8 cellular contexts compared by ENCODE assay signal in the genomic region with DNA sequence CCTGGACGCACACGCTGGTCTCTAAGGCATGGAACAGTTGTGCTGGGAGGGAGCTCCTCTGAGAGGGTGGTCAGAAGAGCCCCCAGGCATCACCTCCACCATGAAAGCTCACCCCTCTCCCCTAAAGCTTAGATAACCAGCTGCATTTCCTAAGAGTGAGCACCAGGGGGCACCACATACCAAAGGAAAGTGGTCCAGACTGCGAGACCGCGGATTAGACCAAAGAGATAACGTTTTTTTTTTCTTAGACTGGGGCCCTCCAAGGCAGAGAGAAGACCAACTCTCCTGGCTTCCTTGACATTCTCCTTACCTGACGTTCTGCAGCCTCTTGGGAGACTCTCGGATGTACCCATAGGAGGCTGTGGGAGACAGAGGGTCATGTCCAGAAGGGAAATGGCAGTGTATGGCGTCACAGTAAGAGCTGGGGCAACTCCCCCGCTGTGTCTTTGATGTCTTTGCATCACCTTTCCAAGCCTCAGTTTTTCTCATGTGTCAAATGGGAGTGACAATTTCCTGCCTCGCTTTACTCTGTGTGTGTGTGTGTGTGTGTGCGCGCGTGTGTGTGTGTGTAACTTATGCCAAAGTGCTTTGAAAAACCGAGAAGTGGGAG. TPM values are rescaled to one million over a fixed set of nuclear protein-coding genes. Genes with fewer than 3 reads are reported as not detected.
DNase-seq lines count a peak whose midpoint lies in the region; ATAC-seq, FAIRE-seq and TF ChIP-seq lines count a peak whose summit lies in the region.

No MANE protein-coding gene starts in this region.

- POLR2A ChIA-PET in AG04449 (lab: Yijun Ruan, JAX), result interaction anchor here (1.0 kb wide), 1 partner anchor 195 kb away, joined by 3 read pairs; no protein-coding TSS in a partner anchor

- H3K4me3 Mint-ChIP-seq in memory B cell, result peak overlapping the region; percentile 46

- no peak overlapping the region for H3K4me3 ChIP-seq in AG04449 (ENCODE audit: low read depth, low read length)

- no peaks in the 10 kb centered on the region for H3K9me3 Mint-ChIP-seq in memory B cell

- TF ChIP-seq CTCF in AG04449 (IDR thresholded peaks at IDR 0.05; ENCODE audit: insufficient read depth, low read length, missing control alignments), result peak; percentile 75

- peaks cover 26% of the 10 kb centered on the region for H3K4me1 Mint-ChIP-seq in memory B cell

- ATAC-seq in memory B cell (ENCODE audit: low read depth), result peak; percentile 65
- no peak for ATAC-seq in HG03520 (IDR thresholded peaks at IDR 0.05; ENCODE audit: unreplicated experiment)

- CTCF ChIA-PET in AG04449 (lab: Yijun Ruan, JAX), result interaction anchor here (0.7 to 7.6 kb wide), 63 partner anchors 10 to 458 kb away, joined by 3 to 847 read pairs (median 4); a partner anchor contains a TSS

- peak; percentile 75 for FAIRE-seq in GM18507 (lab: Jason Lieb, UNC)

- no peaks in the 10 kb centered on the region for H3K36me3 Mint-ChIP-seq in memory B cell

- DNase-seq in AG04449 (ENCODE audit: low read depth, low spot score), result no peak
- no peak for DNase-seq in GM18507 (ENCODE audit: extremely low spot score, insufficient read length, low read depth)
- DNase-seq in NCI-H460 (ENCODE audit: extremely low read depth, low read depth), result peak; percentile 67
- DNase-seq in activated CD4-positive, alpha-beta T cell treated with anti-CD3 and anti-CD28 coated beads, Interleukin-2, amount 50 U/mL, for 24 hours (ENCODE audit: low read depth in 1 of 2, low spot score in 1 of 2), result peak; percentile 63 to 68
- DNase-seq in dermis microvascular lymphatic vessel endothelial cell (ENCODE audit: low read depth in 2 of 2), result peak; percentile 39 to 56
- peak; percentile 73 to 74 for DNase-seq in memory B cell (ENCODE audit: low spot score in 2 of 2)
- peak; percentile 45 for DNase-seq in stimulated activated CD8-positive, alpha-beta memory T cell treated with anti-CD3 and anti-CD28 coated beads, Interleukin-15, amount 100 ng/mL, for 24 hours (ENCODE audit: low read depth)

- H3K27me3 Mint-ChIP-seq in memory B cell, result peaks cover 2% of the 10 kb centered on the region

- no peak overlapping the region for H3K27ac Mint-ChIP-seq in memory B cell

RNA-seq across cellular contexts. Expression of a gene that starts 12.3 kb away (rescaled TPM):
- 2.6 and 3.2 TPM in 2 replicates for total RNA-seq in NCI-H460 (2014; rRNA removed; shearing (Covaris generic))
- polyA plus RNA-seq in NCI-H460 (2014; cell fraction: nucleus; rRNA removed), result 2.1 and 3.2 TPM in 2 replicates
- under 0.01 TPM in 1 of 2 replicates, not detected in the other for total RNA-seq in dermis microvascular lymphatic vessel endothelial cell

RNA-seq across cellular contexts. Expression of a gene that starts 56.5 kb away (rescaled TPM):
- 1.6 and 1.9 TPM in 2 replicates for total RNA-seq in NCI-H460 (2014; rRNA removed; shearing (Covaris generic))
- 2.0 and 3.1 TPM in 2 replicates for polyA plus RNA-seq in NCI-H460 (2014; cell fraction: nucleus; rRNA removed)
- total RNA-seq in dermis microvascular lymphatic vessel endothelial cell, result not detected in 2 replicates

Comparison
In these comparisons a context has a peak if more than half of its experiments do, and no peak if none do; other contexts are left out.
1. DNase-seq: peak in NCI-H460 (single experiment), activated CD4-positive, alpha-beta T cell treated with anti-CD3 and anti-CD28 coated beads, Interleukin-2, amount 50 U/mL, for 24 hours (2 of 2), dermis microvascular lymphatic vessel endothelial cell (2 of 2), memory B cell (2 of 2) and stimulated activated CD8-positive, alpha-beta memory T cell treated with anti-CD3 and anti-CD28 coated beads, Interleukin-15, amount 100 ng/mL, for 24 hours (single experiment); none in AG04449 (single experiment) and GM18507 (single experiment).